18 cellular contexts compared by ENCODE assay signal in the genomic region with DNA sequence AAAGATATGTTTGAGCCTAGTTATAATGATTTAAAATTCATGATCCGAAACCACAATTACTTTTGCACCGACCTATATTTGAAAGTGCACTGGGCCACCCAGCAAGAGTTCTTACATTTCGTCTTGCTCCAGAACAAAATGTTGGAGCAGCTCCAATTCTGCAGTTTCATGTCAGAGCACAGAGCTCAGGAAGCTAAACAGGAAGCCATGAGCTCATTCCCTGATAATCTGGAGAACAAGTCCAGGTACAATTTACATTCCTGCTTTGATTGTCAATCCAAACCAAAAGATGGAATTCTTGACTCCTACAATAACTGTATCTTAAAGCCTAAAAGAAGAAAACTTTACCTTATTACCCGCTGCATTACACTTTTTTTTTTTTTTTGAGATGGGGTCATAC.
DNase-seq lines count a peak whose midpoint lies in the region; ATAC-seq and TF ChIP-seq lines count a peak whose summit lies in the region.
"Had no signal": no experiment of that assay in that cellular context is flagged by ENCODE, and none has a peak within 500 bp of the region (broad histone marks: within the 10 kb centered on the region; RNA-seq: fewer than 3 reads in every experiment).

No MANE protein-coding gene starts in this region.

- no peak overlapping the region for H3K4me3 ChIP-seq in brain microvascular endothelial cell (ENCODE audit: low read depth, low read length)
- H3K4me3 ChIP-seq: esophagus squamous epithelium, SK-N-MC, stomach had no signal

- TF ChIP-seq CTCF in brain microvascular endothelial cell (IDR thresholded peaks at IDR 0.05; ENCODE audit: low read depth, low read length, missing control alignments), result no peak

- no peaks in the 10 kb centered on the region for H3K9me3 Mint-ChIP-seq in activated CD4-positive, alpha-beta T cell treated with anti-CD3 and anti-CD28 coated beads, Interleukin-2, amount 10 ng/mL, durations not matched to agents 24 days and 14 days
- H3K9me3 Mint-ChIP-seq: activated naive CD8-positive, alpha-beta T cell treated with anti-CD3 and anti-CD28 coated beads, Interleukin-2, amount 50 U/mL, for 24 hours; activated T-cell treated with anti-CD3 and anti-CD28 coated beads, Interleukin-2, amount 50 U/mL, for 4 hours; dendritic cell treated with granulocyte-macrophage colony-stimulating factor and Interleukin-4, amounts not matched to agents 40 ng/mL and 50 ng/mL, for 4 days had no signal

- H3K27me3 Mint-ChIP-seq in activated CD4-positive, alpha-beta T cell treated with anti-CD3 and anti-CD28 coated beads, Interleukin-2, amount 10 ng/mL, durations not matched to agents 24 days and 14 days, result peaks cover 2% of the 10 kb centered on the region
- H3K27me3 Mint-ChIP-seq: activated naive CD8-positive, alpha-beta T cell treated with anti-CD3 and anti-CD28 coated beads, Interleukin-2, amount 50 U/mL, for 24 hours; dendritic cell treated with granulocyte-macrophage colony-stimulating factor and Interleukin-4, amounts not matched to agents 40 ng/mL and 50 ng/mL, for 4 days had no signal

- no peaks in the 10 kb centered on the region for H3K36me3 Mint-ChIP-seq in activated CD4-positive, alpha-beta T cell treated with anti-CD3 and anti-CD28 coated beads, Interleukin-2, amount 10 ng/mL, durations not matched to agents 24 days and 14 days (ENCODE audit: low read depth)

- H3K27ac Mint-ChIP-seq in activated CD4-positive, alpha-beta T cell treated with anti-CD3 and anti-CD28 coated beads, Interleukin-2, amount 10 ng/mL, durations not matched to agents 24 days and 14 days, result no peak overlapping the region
- H3K27ac Mint-ChIP-seq: activated naive CD8-positive, alpha-beta T cell treated with anti-CD3 and anti-CD28 coated beads, Interleukin-2, amount 50 U/mL, for 24 hours; dendritic cell treated with granulocyte-macrophage colony-stimulating factor and Interleukin-4, amounts not matched to agents 40 ng/mL and 50 ng/mL, for 4 days had no signal

- H3K4me1 Mint-ChIP-seq in activated CD4-positive, alpha-beta T cell treated with anti-CD3 and anti-CD28 coated beads, Interleukin-2, amount 10 ng/mL, durations not matched to agents 24 days and 14 days, result no peaks in the 10 kb centered on the region
- H3K4me1 Mint-ChIP-seq: activated naive CD8-positive, alpha-beta T cell treated with anti-CD3 and anti-CD28 coated beads, Interleukin-2, amount 50 U/mL, for 24 hours had no signal

- no peak for ATAC-seq in GM18870 (IDR thresholded peaks at IDR 0.05; ENCODE audit: unreplicated experiment)
- ATAC-seq: activated naive CD8-positive, alpha-beta T cell treated with anti-CD3 and anti-CD28 coated beads, Interleukin-2, amount 50 U/mL, for 24 hours; activated T-cell treated with anti-CD3 and anti-CD28 coated beads, Interleukin-2, amount 50 U/mL, for 4 hours had no signal

- no peak overlapping the region for H3K4me3 Mint-ChIP-seq in activated CD4-positive, alpha-beta T cell treated with anti-CD3 and anti-CD28 coated beads, Interleukin-2, amount 10 ng/mL, durations not matched to agents 24 days and 14 days
- H3K4me3 Mint-ChIP-seq: activated naive CD8-positive, alpha-beta T cell treated with anti-CD3 and anti-CD28 coated beads, Interleukin-2, amount 50 U/mL, for 24 hours; activated T-cell treated with anti-CD3 and anti-CD28 coated beads, Interleukin-2, amount 50 U/mL, for 4 hours; dendritic cell treated with granulocyte-macrophage colony-stimulating factor and Interleukin-4, amounts not matched to agents 40 ng/mL and 50 ng/mL, for 4 days had no signal

- no peak overlapping the region for H3K27ac ChIP-seq in brain microvascular endothelial cell
- H3K27ac ChIP-seq: esophagus squamous epithelium, SK-N-MC, stomach had no signal

- H3K36me3 ChIP-seq in brain microvascular endothelial cell (replicated peaks), result no peaks in the 10 kb centered on the region
- H3K36me3 ChIP-seq: esophagus squamous epithelium, stomach had no signal

- in situ Hi-C loops in brain microvascular endothelial cell (cut with HindIII; ENCODE audit: low pct_ligation_motif_present, low sequenced_read_pairs), result no loop called here

- no peaks in the 10 kb centered on the region for H3K27me3 ChIP-seq in brain microvascular endothelial cell (replicated peaks)
- H3K27me3 ChIP-seq: esophagus squamous epithelium, stomach had no signal

- DNase-seq in LHCN-M2 (ENCODE audit: low read depth), result peak; percentile 13
- peak; percentile 72 for DNase-seq in brain microvascular endothelial cell
- peak; percentile 89 for DNase-seq in glomerular endothelial cell (ENCODE audit: extremely low read depth, low read depth, low spot score)
- DNase-seq in pulmonary artery endothelial cell (ENCODE audit: low read depth, low spot score), result peak; percentile 90
- no peak for DNase-seq in DMS153 (lab: John Stamatoyannopoulos, UW)
- DNase-seq in midbrain (lab: John Stamatoyannopoulos, UW), result no peak
- DNase-seq in activated CD4-positive, alpha-beta T cell treated with anti-CD3 and anti-CD28 coated beads, Interleukin-2, amount 10 ng/mL, durations not matched to agents 24 days and 14 days, result no peak
- DNase-seq: activated naive CD8-positive, alpha-beta T cell treated with anti-CD3 and anti-CD28 coated beads, Interleukin-2, amount 50 U/mL, for 24 hours; activated T-cell treated with anti-CD3 and anti-CD28 coated beads, Interleukin-2, amount 50 U/mL, for 4 hours; DMS79 treated with DMSO at 0.1 percent for 48 hours; esophagus squamous epithelium; NCI-H1105; NCI-H2227 treated with DMSO at 0.1 percent for 48 hours; stimulated activated CD4-positive, alpha-beta T cell treated with anti-CD3 and anti-CD28 coated beads, Interleukin-12 subunit alpha, Interleukin-12 subunit beta, amount 100 ng/mL, for 4 hours; stomach had no signal

- intact Hi-C loops in activated CD4-positive, alpha-beta T cell treated with anti-CD3 and anti-CD28 coated beads, Interleukin-2, amount 10 ng/mL, durations not matched to agents 24 days and 14 days (cut with micrococcal nuclease), result no loop called here

Comparison
In these comparisons a context has a peak if more than half of its experiments do, and no peak if none do; other contexts are left out.
1. DNase-seq: peak in LHCN-M2 (single experiment), brain microvascular endothelial cell (single experiment), glomerular endothelial cell (single experiment) and pulmonary artery endothelial cell (single experiment); none in DMS153 (single experiment), midbrain (single experiment) and activated CD4-positive, alpha-beta T cell treated with anti-CD3 and anti-CD28 coated beads, Interleukin-2, amount 10 ng/mL, durations not matched to agents 24 days and 14 days (single experiment).